Comparison of ENCODE assay signal across 1 cellular context in the genomic region with DNA sequence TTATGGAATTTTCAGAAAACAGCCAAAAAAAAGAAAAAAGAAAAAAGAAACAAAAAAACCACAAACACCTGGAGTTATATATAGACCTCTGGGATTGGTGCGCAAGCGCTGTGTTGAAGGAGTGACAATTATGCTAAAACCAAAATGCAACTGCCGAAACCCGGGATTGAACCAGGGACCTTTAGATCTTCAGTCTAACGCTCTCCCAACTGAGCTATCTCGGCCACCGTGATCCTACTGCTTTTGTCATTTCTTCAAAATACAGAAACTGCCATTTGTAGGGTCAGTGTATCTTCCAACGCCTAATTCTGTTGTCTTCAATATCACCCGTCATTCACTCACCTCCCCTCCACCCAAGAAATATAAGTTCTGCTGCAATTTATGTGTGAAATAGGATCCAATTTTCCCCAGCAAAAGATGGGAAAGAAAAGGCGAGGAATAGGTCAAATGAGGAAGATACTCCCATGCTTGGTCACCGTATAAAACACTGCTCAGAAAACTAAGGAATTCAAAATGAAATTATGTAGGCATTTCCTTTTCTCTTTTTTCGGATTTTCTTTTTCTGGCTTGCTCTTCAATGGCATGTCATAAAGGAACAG.
TF ChIP-seq lines count a peak whose summit lies in the region.

No MANE protein-coding gene starts in this region.

TF ChIP-seq in K562, 482 proteins besides CTCF, POLR2A, EP300 and RAD21 (continued from another document and continues in another):
- TF ChIP-seq POLR3G (IDR thresholded peaks at IDR 0.05; ENCODE audit: extremely low read depth, insufficient read length, insufficient replicate concordance) = peak; percentile 92
- TF ChIP-seq, protein P1, sequence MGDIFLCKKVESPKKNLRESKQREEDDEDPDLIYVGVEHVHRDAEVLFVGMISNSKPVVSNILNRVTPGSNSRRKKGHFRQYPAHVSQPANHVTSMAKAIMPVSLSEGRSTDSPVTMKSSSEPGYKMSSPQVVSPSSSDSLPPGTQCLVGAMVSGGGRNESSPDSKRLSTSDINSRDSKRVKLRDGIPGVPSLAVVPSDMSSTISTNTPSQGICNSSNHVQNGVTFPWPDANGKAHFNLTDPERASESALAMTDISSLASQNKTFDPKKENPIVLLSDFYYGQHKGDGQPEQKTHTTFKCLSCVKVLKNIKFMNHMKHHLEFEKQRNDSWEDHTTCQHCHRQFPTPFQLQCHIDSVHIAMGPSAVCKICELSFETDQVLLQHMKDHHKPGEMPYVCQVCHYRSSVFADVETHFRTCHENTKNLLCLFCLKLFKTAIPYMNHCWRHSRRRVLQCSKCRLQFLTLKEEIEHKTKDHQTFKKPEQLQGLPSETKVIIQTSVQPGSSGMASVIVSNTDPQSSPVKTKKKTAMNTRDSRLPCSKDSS (IDR thresholded peaks at IDR 0.05; ENCODE audit: low read depth, partially characterized antibody) = no peak
- no peak for TF ChIP-seq RBM14 (IDR thresholded peaks at IDR 0.05; ENCODE audit: borderline replicate concordance, insufficient read depth, low read depth, low read length)
- no peak for TF ChIP-seq ZNF134 (CRISPR knock-in tag; conservative IDR thresholded peaks at IDR 0.05)
- TF ChIP-seq ZNF12 (CRISPR knock-in tag; IDR thresholded peaks at IDR 0.05) = no peak
- TF ChIP-seq ZNF778 (CRISPR knock-in tag; IDR thresholded peaks at IDR 0.05) = no peak
- TF ChIP-seq ZNF780A (CRISPR knock-in tag; IDR thresholded peaks at IDR 0.05) = no peak
- TF ChIP-seq CBFB (CRISPR knock-in tag; IDR thresholded peaks at IDR 0.05) = no peak
- no peak for TF ChIP-seq ZNF347 (CRISPR knock-in tag; IDR thresholded peaks at IDR 0.05; ENCODE audit: low read depth)
- TF ChIP-seq, protein P2, sequence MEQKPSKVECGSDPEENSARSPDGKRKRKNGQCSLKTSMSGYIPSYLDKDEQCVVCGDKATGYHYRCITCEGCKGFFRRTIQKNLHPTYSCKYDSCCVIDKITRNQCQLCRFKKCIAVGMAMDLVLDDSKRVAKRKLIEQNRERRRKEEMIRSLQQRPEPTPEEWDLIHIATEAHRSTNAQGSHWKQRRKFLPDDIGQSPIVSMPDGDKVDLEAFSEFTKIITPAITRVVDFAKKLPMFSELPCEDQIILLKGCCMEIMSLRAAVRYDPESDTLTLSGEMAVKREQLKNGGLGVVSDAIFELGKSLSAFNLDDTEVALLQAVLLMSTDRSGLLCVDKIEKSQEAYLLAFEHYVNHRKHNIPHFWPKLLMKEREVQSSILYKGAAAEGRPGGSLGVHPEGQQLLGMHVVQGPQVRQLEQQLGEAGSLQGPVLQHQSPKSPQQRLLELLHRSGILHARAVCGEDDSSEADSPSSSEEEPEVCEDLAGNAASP (IDR thresholded peaks at IDR 0.05) = no peak
- TF ChIP-seq SMAD1 (IDR thresholded peaks at IDR 0.05; ENCODE audit: low read depth, low read length, partially characterized antibody) = no peak
- TF ChIP-seq CHCHD3 (CRISPR knock-in tag; IDR thresholded peaks at IDR 0.05) = no peak
- TF ChIP-seq ZNF699 (CRISPR knock-in tag; IDR thresholded peaks at IDR 0.05; ENCODE audit: insufficient replicate concordance) = no peak
- no peak for TF ChIP-seq MED1 (CRISPR knock-in tag; IDR thresholded peaks at IDR 0.05; ENCODE audit: borderline replicate concordance)
- no peak for TF ChIP-seq TCFL5 (CRISPR knock-in tag; conservative IDR thresholded peaks at IDR 0.05)
- peak; percentile 69 for TF ChIP-seq MTA1 (IDR thresholded peaks at IDR 0.05; ENCODE audit: borderline replicate concordance)
- TF ChIP-seq TCF7 (IDR thresholded peaks at IDR 0.05; ENCODE audit: borderline replicate concordance) = no peak
- TF ChIP-seq MYBL2 (IDR thresholded peaks at IDR 0.05; ENCODE audit: low read depth) = 0 out of 2 replicates have a peak, but pooled peaks have one; percentile 20
- no peak for TF ChIP-seq MYBL2 (CRISPR knock-in tag; IDR thresholded peaks at IDR 0.05; ENCODE audit: borderline replicate concordance)
- no peak for TF ChIP-seq STAT5B (CRISPR knock-in tag; IDR thresholded peaks at IDR 0.05)
- TF ChIP-seq ZNF830 (CRISPR knock-in tag; IDR thresholded peaks at IDR 0.05) = no peak
- TF ChIP-seq, protein P3, sequence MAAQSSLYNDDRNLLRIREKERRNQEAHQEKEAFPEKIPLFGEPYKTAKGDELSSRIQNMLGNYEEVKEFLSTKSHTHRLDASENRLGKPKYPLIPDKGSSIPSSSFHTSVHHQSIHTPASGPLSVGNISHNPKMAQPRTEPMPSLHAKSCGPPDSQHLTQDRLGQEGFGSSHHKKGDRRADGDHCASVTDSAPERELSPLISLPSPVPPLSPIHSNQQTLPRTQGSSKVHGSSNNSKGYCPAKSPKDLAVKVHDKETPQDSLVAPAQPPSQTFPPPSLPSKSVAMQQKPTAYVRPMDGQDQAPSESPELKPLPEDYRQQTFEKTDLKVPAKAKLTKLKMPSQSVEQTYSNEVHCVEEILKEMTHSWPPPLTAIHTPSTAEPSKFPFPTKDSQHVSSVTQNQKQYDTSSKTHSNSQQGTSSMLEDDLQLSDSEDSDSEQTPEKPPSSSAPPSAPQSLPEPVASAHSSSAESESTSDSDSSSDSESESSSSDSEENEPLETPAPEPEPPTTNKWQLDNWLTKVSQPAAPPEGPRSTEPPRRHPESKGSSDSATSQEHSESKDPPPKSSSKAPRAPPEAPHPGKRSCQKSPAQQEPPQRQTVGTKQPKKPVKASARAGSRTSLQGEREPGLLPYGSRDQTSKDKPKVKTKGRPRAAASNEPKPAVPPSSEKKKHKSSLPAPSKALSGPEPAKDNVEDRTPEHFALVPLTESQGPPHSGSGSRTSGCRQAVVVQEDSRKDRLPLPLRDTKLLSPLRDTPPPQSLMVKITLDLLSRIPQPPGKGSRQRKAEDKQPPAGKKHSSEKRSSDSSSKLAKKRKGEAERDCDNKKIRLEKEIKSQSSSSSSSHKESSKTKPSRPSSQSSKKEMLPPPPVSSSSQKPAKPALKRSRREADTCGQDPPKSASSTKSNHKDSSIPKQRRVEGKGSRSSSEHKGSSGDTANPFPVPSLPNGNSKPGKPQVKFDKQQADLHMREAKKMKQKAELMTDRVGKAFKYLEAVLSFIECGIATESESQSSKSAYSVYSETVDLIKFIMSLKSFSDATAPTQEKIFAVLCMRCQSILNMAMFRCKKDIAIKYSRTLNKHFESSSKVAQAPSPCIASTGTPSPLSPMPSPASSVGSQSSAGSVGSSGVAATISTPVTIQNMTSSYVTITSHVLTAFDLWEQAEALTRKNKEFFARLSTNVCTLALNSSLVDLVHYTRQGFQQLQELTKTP (IDR thresholded peaks at IDR 0.05; ENCODE audit: low read depth in 1 of 2, partially characterized antibody in 2 of 2) = peak; percentile 23 to 93
- TF ChIP-seq PHF8 (IDR thresholded peaks at IDR 0.05; ENCODE audit: borderline replicate concordance, low read length) = no peak
- TF ChIP-seq NCOR1 (IDR thresholded peaks at IDR 0.05) = no peak
- no peak for TF ChIP-seq NR4A1 (CRISPR knock-in tag; IDR thresholded peaks at IDR 0.05)
- TF ChIP-seq NR4A1 (tag; IDR thresholded peaks at IDR 0.05) = no peak
- 0 out of 2 replicates have a peak, but pooled peaks have one; percentile 24 for TF ChIP-seq DIDO1 (tag; IDR thresholded peaks at IDR 0.05; ENCODE audit: low read depth)
- TF ChIP-seq, protein P4, sequence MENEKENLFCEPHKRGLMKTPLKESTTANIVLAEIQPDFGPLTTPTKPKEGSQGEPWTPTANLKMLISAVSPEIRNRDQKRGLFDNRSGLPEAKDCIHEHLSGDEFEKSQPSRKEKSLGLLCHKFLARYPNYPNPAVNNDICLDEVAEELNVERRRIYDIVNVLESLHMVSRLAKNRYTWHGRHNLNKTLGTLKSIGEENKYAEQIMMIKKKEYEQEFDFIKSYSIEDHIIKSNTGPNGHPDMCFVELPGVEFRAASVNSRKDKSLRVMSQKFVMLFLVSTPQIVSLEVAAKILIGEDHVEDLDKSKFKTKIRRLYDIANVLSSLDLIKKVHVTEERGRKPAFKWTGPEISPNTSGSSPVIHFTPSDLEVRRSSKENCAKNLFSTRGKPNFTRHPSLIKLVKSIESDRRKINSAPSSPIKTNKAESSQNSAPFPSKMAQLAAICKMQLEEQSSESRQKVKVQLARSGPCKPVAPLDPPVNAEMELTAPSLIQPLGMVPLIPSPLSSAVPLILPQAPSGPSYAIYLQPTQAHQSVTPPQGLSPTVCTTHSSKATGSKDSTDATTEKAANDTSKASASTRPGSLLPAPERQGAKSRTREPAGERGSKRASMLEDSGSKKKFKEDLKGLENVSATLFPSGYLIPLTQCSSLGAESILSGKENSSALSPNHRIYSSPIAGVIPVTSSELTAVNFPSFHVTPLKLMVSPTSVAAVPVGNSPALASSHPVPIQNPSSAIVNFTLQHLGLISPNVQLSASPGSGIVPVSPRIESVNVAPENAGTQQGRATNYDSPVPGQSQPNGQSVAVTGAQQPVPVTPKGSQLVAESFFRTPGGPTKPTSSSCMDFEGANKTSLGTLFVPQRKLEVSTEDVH (IDR thresholded peaks at IDR 0.05; ENCODE audit: low read depth, partially characterized antibody) = peak; percentile 71
- peak; percentile 65; the same call in 1 of the 2 replicates for TF ChIP-seq RFX5 (IDR thresholded peaks at IDR 0.05; ENCODE audit: low read depth, low read length)
- no peak for TF ChIP-seq SRSF3 (IDR thresholded peaks at IDR 0.05; ENCODE audit: insufficient read depth, low read length)
- TF ChIP-seq EWSR1 (IDR thresholded peaks at IDR 0.05; ENCODE audit: borderline replicate concordance, low read depth, partially characterized antibody) = no peak
- TF ChIP-seq, protein P5, sequence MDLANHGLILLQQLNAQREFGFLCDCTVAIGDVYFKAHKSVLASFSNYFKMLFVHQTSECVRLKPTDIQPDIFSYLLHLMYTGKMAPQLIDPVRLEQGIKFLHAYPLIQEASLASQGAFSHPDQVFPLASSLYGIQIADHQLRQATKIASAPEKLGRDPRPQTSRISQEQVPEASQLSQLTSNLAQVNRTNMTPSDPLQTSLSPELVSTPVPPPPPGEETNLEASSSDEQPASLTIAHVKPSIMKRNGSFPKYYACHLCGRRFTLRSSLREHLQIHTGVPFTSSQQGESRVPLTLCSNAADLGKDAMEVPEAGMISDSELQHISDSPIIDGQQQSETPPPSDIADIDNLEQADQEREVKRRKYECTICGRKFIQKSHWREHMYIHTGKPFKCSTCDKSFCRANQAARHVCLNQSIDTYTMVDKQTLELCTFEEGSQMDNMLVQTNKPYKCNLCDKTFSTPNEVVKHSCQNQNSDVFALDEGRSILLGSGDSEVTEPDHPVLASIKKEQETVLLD (IDR thresholded peaks at IDR 0.05) = peak; percentile 84
- 0 out of 4 replicates have a peak, but pooled peaks of 1 of the 2 experiments have one; percentile 37 for TF ChIP-seq MAZ (CRISPR knock-in tag; conservative IDR thresholded peaks at IDR 0.05 in 1 of 2, IDR thresholded peaks at IDR 0.05 in 1 of 2)
- TF ChIP-seq, protein P6, sequence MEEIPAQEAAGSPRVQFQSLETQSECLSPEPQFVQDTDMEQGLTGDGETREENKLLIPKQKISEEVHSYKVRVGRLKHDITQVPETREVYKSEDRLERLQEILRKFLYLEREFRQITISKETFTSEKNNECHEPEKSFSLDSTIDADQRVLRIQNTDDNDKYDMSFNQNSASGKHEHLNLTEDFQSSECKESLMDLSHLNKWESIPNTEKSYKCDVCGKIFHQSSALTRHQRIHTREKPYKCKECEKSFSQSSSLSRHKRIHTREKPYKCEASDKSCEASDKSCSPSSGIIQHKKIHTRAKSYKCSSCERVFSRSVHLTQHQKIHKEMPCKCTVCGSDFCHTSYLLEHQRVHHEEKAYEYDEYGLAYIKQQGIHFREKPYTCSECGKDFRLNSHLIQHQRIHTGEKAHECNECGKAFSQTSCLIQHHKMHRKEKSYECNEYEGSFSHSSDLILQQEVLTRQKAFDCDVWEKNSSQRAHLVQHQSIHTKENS (CRISPR knock-in tag; IDR thresholded peaks at IDR 0.05) = no peak
- no peak for TF ChIP-seq NFIX (CRISPR knock-in tag; IDR thresholded peaks at IDR 0.05; ENCODE audit: low read depth)
- TF ChIP-seq YY1 (IDR thresholded peaks at IDR 0.05; ENCODE audit: borderline replicate concordance in 1 of 3, control insufficient read depth in 1 of 3, extremely low read depth in 1 of 3, insufficient read depth in 3 of 3, insufficient read length in 1 of 3, insufficient replicate concordance in 2 of 3, low read depth in 1 of 3, low read length in 2 of 3) = peak in 1 of 3 experiments; percentile 48
- no peak for TF ChIP-seq NCOA4 (IDR thresholded peaks at IDR 0.05; ENCODE audit: partially characterized antibody)
- no peak for TF ChIP-seq SMARCA5 (IDR thresholded peaks at IDR 0.05)
- TF ChIP-seq, protein P7, sequence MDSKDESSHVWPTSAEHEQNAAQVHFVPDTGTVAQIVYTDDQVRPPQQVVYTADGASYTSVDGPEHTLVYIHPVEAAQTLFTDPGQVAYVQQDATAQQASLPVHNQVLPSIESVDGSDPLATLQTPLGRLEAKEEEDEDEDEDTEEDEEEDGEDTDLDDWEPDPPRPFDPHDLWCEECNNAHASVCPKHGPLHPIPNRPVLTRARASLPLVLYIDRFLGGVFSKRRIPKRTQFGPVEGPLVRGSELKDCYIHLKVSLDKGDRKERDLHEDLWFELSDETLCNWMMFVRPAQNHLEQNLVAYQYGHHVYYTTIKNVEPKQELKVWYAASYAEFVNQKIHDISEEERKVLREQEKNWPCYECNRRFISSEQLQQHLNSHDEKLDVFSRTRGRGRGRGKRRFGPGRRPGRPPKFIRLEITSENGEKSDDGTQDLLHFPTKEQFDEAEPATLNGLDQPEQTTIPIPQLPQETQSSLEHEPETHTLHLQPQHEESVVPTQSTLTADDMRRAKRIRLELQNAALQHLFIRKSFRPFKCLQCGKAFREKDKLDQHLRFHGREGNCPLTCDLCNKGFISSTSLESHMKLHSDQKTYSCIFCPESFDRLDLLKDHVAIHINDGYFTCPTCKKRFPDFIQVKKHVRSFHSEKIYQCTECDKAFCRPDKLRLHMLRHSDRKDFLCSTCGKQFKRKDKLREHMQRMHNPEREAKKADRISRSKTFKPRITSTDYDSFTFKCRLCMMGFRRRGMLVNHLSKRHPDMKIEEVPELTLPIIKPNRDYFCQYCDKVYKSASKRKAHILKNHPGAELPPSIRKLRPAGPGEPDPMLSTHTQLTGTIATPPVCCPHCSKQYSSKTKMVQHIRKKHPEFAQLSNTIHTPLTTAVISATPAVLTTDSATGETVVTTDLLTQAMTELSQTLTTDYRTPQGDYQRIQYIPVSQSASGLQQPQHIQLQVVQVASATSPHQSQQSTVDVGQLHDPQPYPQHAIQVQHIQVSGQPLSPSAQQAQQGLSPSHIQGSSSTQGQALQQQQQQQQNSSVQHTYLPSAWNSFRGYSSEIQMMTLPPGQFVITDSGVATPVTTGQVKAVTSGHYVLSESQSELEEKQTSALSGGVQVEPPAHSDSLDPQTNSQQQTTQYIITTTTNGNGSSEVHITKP (IDR thresholded peaks at IDR 0.05; ENCODE audit: partially characterized antibody) = peak; percentile 64
- peak; percentile 72 for TF ChIP-seq PHF21A (IDR thresholded peaks at IDR 0.05; ENCODE audit: borderline replicate concordance, low read depth)
- TF ChIP-seq ADNP (tag; IDR thresholded peaks at IDR 0.05) = peak; percentile 98
- no peak for TF ChIP-seq MCM2 (IDR thresholded peaks at IDR 0.05; ENCODE audit: low read depth)
- TF ChIP-seq CREB1 (IDR thresholded peaks at IDR 0.05) = no peak
- TF ChIP-seq CREB1 (CRISPR knock-in tag; IDR thresholded peaks at IDR 0.05) = no peak
- TF ChIP-seq IRF2 (CRISPR knock-in tag; IDR thresholded peaks at IDR 0.05) = no peak
- no peak for TF ChIP-seq RBBP5 (IDR thresholded peaks at IDR 0.05; ENCODE audit: borderline replicate concordance, insufficient read depth, low read length, poor library complexity, severe bottlenecking)
- TF ChIP-seq ZNF584 (CRISPR knock-in tag; IDR thresholded peaks at IDR 0.05; ENCODE audit: low read depth) = no peak
